In the genomic region with DNA sequence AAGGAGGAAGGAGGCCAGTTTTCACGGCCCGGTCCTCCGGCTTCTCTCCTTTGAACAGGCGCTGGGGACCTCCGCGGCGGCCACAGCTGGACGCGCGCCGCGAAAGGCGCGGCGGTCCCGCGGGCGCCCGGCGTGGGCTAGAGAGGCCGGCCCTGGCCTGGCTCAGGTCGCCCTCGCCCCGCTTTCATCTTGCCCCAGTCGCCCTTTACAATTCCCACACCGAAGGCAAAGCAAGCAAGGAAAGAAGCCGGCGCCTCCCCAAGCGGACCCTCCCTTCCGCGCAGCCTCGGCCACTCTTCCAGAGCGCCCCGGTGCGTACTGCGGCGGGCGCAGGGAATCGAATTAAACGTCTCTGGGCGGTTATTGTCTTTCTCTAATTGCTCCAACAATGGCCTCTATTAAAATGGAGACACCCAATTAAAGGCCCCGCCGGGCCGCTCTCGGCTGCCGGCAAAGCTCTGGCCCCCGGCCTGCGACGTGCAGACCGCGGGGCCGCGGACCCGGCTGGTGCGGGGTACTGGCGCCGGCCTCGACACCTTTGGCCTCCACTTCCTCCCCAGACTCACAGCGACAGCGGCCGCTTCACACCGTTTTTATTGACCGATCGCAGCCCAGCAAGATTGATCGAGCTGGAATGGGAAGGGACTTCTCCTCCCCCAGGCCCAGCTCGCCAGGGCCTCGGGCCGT, we compare ENCODE assay signal across 8 cellular contexts. TPM values are rescaled to one million over a fixed set of nuclear protein-coding genes. Genes with fewer than 3 reads are reported as not detected.
DNase-seq lines count a peak whose midpoint lies in the region; ATAC-seq and TF ChIP-seq lines count a peak whose summit lies in the region.

No MANE protein-coding gene starts in this region.

- DNase-seq in GM13977 (ENCODE audit: low spot score) (peak; percentile 47), SK-N-MC (ENCODE audit: low read depth, low spot score) (no peak), right cardiac atrium (no peak), sciatic nerve (ENCODE audit: low spot score) (peak; percentile 50), LoVo (ENCODE audit: low spot score) (no peak), nucleus accumbens (lab: John Stamatoyannopoulos, UW) (no peak), NCI-H2227 (lab: John Stamatoyannopoulos, UW; ENCODE audit: unreplicated experiment) (no peak)

- no peak overlapping the region for H3K27ac ChIP-seq in SK-N-MC
- H3K27ac ChIP-seq in right cardiac atrium (ENCODE audit: low read length): no peak overlapping the region

- no peaks in the 10 kb centered on the region for H3K36me3 ChIP-seq in SK-N-MC (ENCODE audit: insufficient read depth, low read length)

- TF ChIP-seq CTCF in GM13977 (IDR thresholded peaks at IDR 0.05; ENCODE audit: extremely low read depth, insufficient read depth, missing control alignments): no peak

- no peaks in the 10 kb centered on the region for H3K27me3 ChIP-seq in right cardiac atrium (ENCODE audit: control insufficient read depth, insufficient read depth)

- 1% methylated on average over 68 of the region's 68 CpGs for WGBS in right cardiac atrium

- ATAC-seq in right cardiac atrium: no peak
- no peak for ATAC-seq in sciatic nerve
- ATAC-seq in HG02840 (IDR thresholded peaks at IDR 0.05; ENCODE audit: low FRiP score, unreplicated experiment): no peak

- H3K4me3 ChIP-seq in SK-N-MC (peak overlapping the region; percentile 76), right cardiac atrium (ENCODE audit: low read length) (peak overlapping the region; percentile 32)

- H3K4me1 ChIP-seq in right cardiac atrium (ENCODE audit: control insufficient read depth, insufficient read depth, low read length): peaks cover 6% of the 10 kb centered on the region

- intact Hi-C loops in right cardiac atrium (cut with DNase I) (no loop called here), sciatic nerve (cut with DNase I) (no loop called here)

- H3K9ac ChIP-seq in SK-N-MC (ENCODE audit: insufficient read length): peak overlapping the region; percentile 73

- H3K9me3 ChIP-seq in SK-N-MC (ENCODE audit: low read depth, low read length): no peaks in the 10 kb centered on the region
- H3K9me3 ChIP-seq in right cardiac atrium (ENCODE audit: control insufficient read depth, low read length): no peaks in the 10 kb centered on the region

- in situ Hi-C loops in GM13977 (cut with MboI; ENCODE audit: low pct_unique_long_range_greater_than_20kb, low sequenced_read_pairs, unreplicated experiment): loop anchor here (25.0 kb wide), 2 partner anchors 412 to 1162 kb away; no protein-coding TSS in a partner anchor

RNA-seq across cellular contexts. Expression of a gene that starts 4.5 kb away (rescaled TPM):
- 1 to 10 TPM in 2 of 4 donors, under 1 TPM in 2; 0.76 to 1.7 (median 0.95) TPM for total RNA-seq in right cardiac atrium
- polyA plus RNA-seq in right cardiac atrium: 1.4 TPM
- 2.6 TPM for total RNA-seq in sciatic nerve

Comparison
In these comparisons a context has a peak if more than half of its experiments do, and no peak if none do; other contexts are left out.
1. DNase-seq: peak in GM13977 (single experiment) and sciatic nerve (single experiment); none in SK-N-MC (single experiment), right cardiac atrium (0 of 3), LoVo (single experiment), nucleus accumbens (0 of 56) and NCI-H2227 (single experiment).